1 cellular context compared by ENCODE assay signal in genomic region chr10:70296406-70296899, GRCh38.
TF ChIP-seq lines count a peak whose summit lies in the region.

No MANE protein-coding gene starts in this region.

TF ChIP-seq in HepG2, 621 proteins besides CTCF, POLR2A, EP300 and RAD21 (continued from another document):
- TF ChIP-seq ZNF687 (CRISPR knock-in tag; IDR thresholded peaks at IDR 0.05) = peak; percentile 54
- TF ChIP-seq ZBTB42 (CRISPR knock-in tag; IDR thresholded peaks at IDR 0.05) = 0 out of 2 replicates have a peak, but pooled peaks have one; percentile 48
- TF ChIP-seq ZNF124 (CRISPR knock-in tag; IDR thresholded peaks at IDR 0.05) = no peak
- TF ChIP-seq DBP (CRISPR knock-in tag; IDR thresholded peaks at IDR 0.05; ENCODE audit: not compliant biosample characterization) = no peak
- TF ChIP-seq HNRNPLL (IDR thresholded peaks at IDR 0.05; ENCODE audit: low read depth, low read length, poor library complexity, severe bottlenecking) = no peak
- no peak for TF ChIP-seq SRSF1 (optimal IDR thresholded peaks at IDR 0.05; ENCODE audit: low read depth, low read length)
- TF ChIP-seq SALL1 (CRISPR knock-in tag; IDR thresholded peaks at IDR 0.05) = 0 out of 2 replicates have a peak, but pooled peaks have one; percentile 13
- TF ChIP-seq ZFP82 (CRISPR knock-in tag; IDR thresholded peaks at IDR 0.05; ENCODE audit: borderline replicate concordance) = no peak
- TF ChIP-seq ZNF629 (CRISPR knock-in tag; conservative IDR thresholded peaks at IDR 0.05) = no peak
- TF ChIP-seq SOX5 (CRISPR knock-in tag; IDR thresholded peaks at IDR 0.05; ENCODE audit: borderline replicate concordance) = no peak
- TF ChIP-seq STAT6 (CRISPR knock-in tag; IDR thresholded peaks at IDR 0.05; ENCODE audit: borderline replicate concordance) = no peak
- 0 out of 2 replicates have a peak, but pooled peaks have one; percentile 31 for TF ChIP-seq ZBTB38 (CRISPR knock-in tag; IDR thresholded peaks at IDR 0.05)
- TF ChIP-seq MLLT10 (CRISPR knock-in tag; IDR thresholded peaks at IDR 0.05) = no peak
- TF ChIP-seq ZNF678 (CRISPR knock-in tag; IDR thresholded peaks at IDR 0.05) = no peak
TF ChIP-seq in HepG2: peak in this region for 5.
